In genomic region chr11:503179-503981, GRCh38 we compare ENCODE assay signal across 6 cellular contexts. TPM values are rescaled to one million over a fixed set of nuclear protein-coding genes. Genes with fewer than 3 reads are reported as not detected.
DNase-seq lines count a peak whose midpoint lies in the region; ATAC-seq and TF ChIP-seq lines count a peak whose summit lies in the region.

No MANE protein-coding gene starts in this region.

- peak overlapping the region; percentile 63 for H3K27ac Mint-ChIP-seq in activated T-helper 17 cell treated with anti-CD3 and anti-CD28 coated beads, Interleukin-2, amount 50 U/mL, for 72 hours

- H3K27me3 Mint-ChIP-seq in activated T-helper 17 cell treated with anti-CD3 and anti-CD28 coated beads, Interleukin-2, amount 50 U/mL, for 72 hours = no peaks in the 10 kb centered on the region

- H3K36me3 Mint-ChIP-seq in activated T-helper 17 cell treated with anti-CD3 and anti-CD28 coated beads, Interleukin-2, amount 50 U/mL, for 72 hours (ENCODE audit: low read depth) = peaks cover 55% of the 10 kb centered on the region

- DNase-seq in GM12865 (ENCODE audit: low read depth) (peak; percentile 81), medulla oblongata (ENCODE audit: extremely low spot score) (peak; percentile 91), NCI-H128 (lab: John Stamatoyannopoulos, UW; ENCODE audit: unreplicated experiment) (no peak), NCI-H1048 (lab: John Stamatoyannopoulos, UW) (no peak)

- peak overlapping the region; percentile 94 for H3K4me3 Mint-ChIP-seq in activated T-helper 17 cell treated with anti-CD3 and anti-CD28 coated beads, Interleukin-2, amount 50 U/mL, for 72 hours

- TF ChIP-seq CTCF in GM12865 (IDR thresholded peaks at IDR 0.05; ENCODE audit: insufficient read depth, low read depth, low read length, missing control alignments) = no peak

- ATAC-seq in activated T-helper 17 cell treated with anti-CD3 and anti-CD28 coated beads, Interleukin-2, amount 50 U/mL, for 72 hours (replicated peaks) = no peak
- ATAC-seq in HG03097 (IDR thresholded peaks at IDR 0.05; ENCODE audit: low FRiP score, unreplicated experiment) = no peak

- no peaks in the 10 kb centered on the region for H3K4me1 Mint-ChIP-seq in activated T-helper 17 cell treated with anti-CD3 and anti-CD28 coated beads, Interleukin-2, amount 50 U/mL, for 72 hours

- no peaks in the 10 kb centered on the region for H3K9me3 Mint-ChIP-seq in activated T-helper 17 cell treated with anti-CD3 and anti-CD28 coated beads, Interleukin-2, amount 50 U/mL, for 72 hours

- H3K4me3 ChIP-seq in GM12865 (ENCODE audit: low read depth, low read length) = peak overlapping the region; percentile 90

RNA-seq across cellular contexts. Expression of gene RNH1, which starts 3.7 kb away (rescaled TPM):
- total RNA-seq in activated T-helper 17 cell treated with anti-CD3 and anti-CD28 coated beads, Interleukin-2, amount 50 U/mL, for 72 hours = 100 to 1,000 TPM in 1 of 2 donors, 10 to 100 TPM in 1; 88.4 to 126 TPM

RNA-seq across cellular contexts. Expression of gene HRAS, which starts 32.0 kb away (rescaled TPM):
- total RNA-seq in activated T-helper 17 cell treated with anti-CD3 and anti-CD28 coated beads, Interleukin-2, amount 50 U/mL, for 72 hours = 10 to 100 TPM; 29.5 to 73.2 TPM

RNA-seq across cellular contexts. Expression of gene LRRC56, which starts 33.9 kb away (rescaled TPM):
- 1 to 10 TPM; 1.1 to 4.4 TPM for total RNA-seq in activated T-helper 17 cell treated with anti-CD3 and anti-CD28 coated beads, Interleukin-2, amount 50 U/mL, for 72 hours

RNA-seq across cellular contexts. Expression of gene PTDSS2, which starts 53.3 kb away (rescaled TPM):
- 10 to 100 TPM; 24.1 to 28.0 TPM for total RNA-seq in activated T-helper 17 cell treated with anti-CD3 and anti-CD28 coated beads, Interleukin-2, amount 50 U/mL, for 72 hours

RNA-seq across cellular contexts. Expression of gene LMNTD2, which starts 57.2 kb away (rescaled TPM):
- 1 to 10 TPM; 2.7 to 6.6 TPM for total RNA-seq in activated T-helper 17 cell treated with anti-CD3 and anti-CD28 coated beads, Interleukin-2, amount 50 U/mL, for 72 hours

Comparison
In these comparisons a context has a peak if more than half of its experiments do, and no peak if none do; other contexts are left out.
1. DNase-seq: peak in GM12865 (single experiment) and medulla oblongata (single experiment); none in NCI-H128 (single experiment) and NCI-H1048 (single experiment).